8 cellular contexts compared by ENCODE assay signal in genomic region chr11:416757-417621, GRCh38. TPM values are rescaled to one million over a fixed set of nuclear protein-coding genes. Genes with fewer than 3 reads are reported as not detected.
DNase-seq lines count a peak whose midpoint lies in the region; ATAC-seq and TF ChIP-seq lines count a peak whose summit lies in the region.

No MANE protein-coding gene starts in this region.

- TF ChIP-seq CTCF in VCaP (conservative IDR thresholded peaks at IDR 0.05) = no peak

- H3K36me3 Mint-ChIP-seq in natural killer cell treated with Interleukin-12 subunit alpha and Interleukin-12 subunit beta and Interleukin-15 and Interleukin-18, amount 100 ng/mL, for 72 hours = no peaks in the 10 kb centered on the region

- H3K4me1 Mint-ChIP-seq in natural killer cell treated with Interleukin-12 subunit alpha and Interleukin-12 subunit beta and Interleukin-15 and Interleukin-18, amount 100 ng/mL, for 72 hours (ENCODE audit: low read depth in 2 of 2) = peaks cover 25 to 28% of the 10 kb centered on the region in 2 donors

- no peaks in the 10 kb centered on the region for H3K9me3 Mint-ChIP-seq in natural killer cell treated with Interleukin-12 subunit alpha and Interleukin-12 subunit beta and Interleukin-15 and Interleukin-18, amount 100 ng/mL, for 72 hours

- peak overlapping the region; percentile 74 to 75 for H3K27ac Mint-ChIP-seq in natural killer cell treated with Interleukin-12 subunit alpha and Interleukin-12 subunit beta and Interleukin-15 and Interleukin-18, amount 100 ng/mL, for 72 hours

- DNase-seq in AML-193 (lab: John Stamatoyannopoulos, UW) = peak; percentile 45 to 52
- DNase-seq in HK-2 (ENCODE audit: unreplicated experiment) = peak; percentile 44
- peak; percentile 45 for DNase-seq in epidermal melanocyte (ENCODE audit: insufficient read length, low spot score)
- DNase-seq in natural killer cell treated with Interleukin-12 subunit alpha and Interleukin-12 subunit beta and Interleukin-15 and Interleukin-18, amount 100 ng/mL, for 72 hours (ENCODE audit: low spot score) = peak; percentile 79
- DNase-seq in NCI-H1930 (lab: John Stamatoyannopoulos, UW) = no peak

- no peaks in the 10 kb centered on the region for H3K27me3 Mint-ChIP-seq in natural killer cell treated with Interleukin-12 subunit alpha and Interleukin-12 subunit beta and Interleukin-15 and Interleukin-18, amount 100 ng/mL, for 72 hours

- peak; percentile 68 to 77 for ATAC-seq in natural killer cell treated with Interleukin-12 subunit alpha and Interleukin-12 subunit beta and Interleukin-15 and Interleukin-18, amount 100 ng/mL, for 72 hours
- no peak for ATAC-seq in GM21367 (IDR thresholded peaks at IDR 0.05; ENCODE audit: unreplicated experiment)
- ATAC-seq in GM19463 (IDR thresholded peaks at IDR 0.05; ENCODE audit: unreplicated experiment) = no peak

- peak overlapping the region; percentile 92 for H3K27ac ChIP-seq in VCaP

- H3K4me3 Mint-ChIP-seq in natural killer cell treated with Interleukin-12 subunit alpha and Interleukin-12 subunit beta and Interleukin-15 and Interleukin-18, amount 100 ng/mL, for 72 hours = peak overlapping the region; percentile 89

RNA-seq across cellular contexts. Expression of gene SIGIRR, which starts 2.2 kb away (rescaled TPM):
- 10 to 100 TPM; 39.0 to 44.9 TPM for total RNA-seq in natural killer cell treated with Interleukin-12 subunit alpha and Interleukin-12 subunit beta and Interleukin-15 and Interleukin-18, amount 100 ng/mL, for 72 hours

RNA-seq across cellular contexts. Expression of gene PKP3, which starts 23.0 kb away (rescaled TPM):
- total RNA-seq in natural killer cell treated with Interleukin-12 subunit alpha and Interleukin-12 subunit beta and Interleukin-15 and Interleukin-18, amount 100 ng/mL, for 72 hours = not detected

RNA-seq across cellular contexts. Expression of gene ANO9, which starts 24.8 kb away (rescaled TPM):
- 1 to 10 TPM; 2.4 to 6.7 TPM for total RNA-seq in natural killer cell treated with Interleukin-12 subunit alpha and Interleukin-12 subunit beta and Interleukin-15 and Interleukin-18, amount 100 ng/mL, for 72 hours

RNA-seq across cellular contexts. Expression of gene PTDSS2, which starts 33.1 kb away (rescaled TPM):
- 10 to 100 TPM; 20.6 to 56.9 TPM for total RNA-seq in natural killer cell treated with Interleukin-12 subunit alpha and Interleukin-12 subunit beta and Interleukin-15 and Interleukin-18, amount 100 ng/mL, for 72 hours

RNA-seq across cellular contexts. Expression of gene B4GALNT4, which starts 47.7 kb away (rescaled TPM):
- under 1 TPM in 1 of 2 donors, not detected in 1; 0.50 TPM for total RNA-seq in natural killer cell treated with Interleukin-12 subunit alpha and Interleukin-12 subunit beta and Interleukin-15 and Interleukin-18, amount 100 ng/mL, for 72 hours

Comparison
In these comparisons a context has a peak if more than half of its experiments do, and no peak if none do; other contexts are left out.
1. DNase-seq: peak in AML-193 (2 of 2), HK-2 (single experiment), epidermal melanocyte (single experiment) and natural killer cell treated with Interleukin-12 subunit alpha and Interleukin-12 subunit beta and Interleukin-15 and Interleukin-18, amount 100 ng/mL, for 72 hours (single experiment); none in NCI-H1930 (0 of 2).
2. ATAC-seq: peak in natural killer cell treated with Interleukin-12 subunit alpha and Interleukin-12 subunit beta and Interleukin-15 and Interleukin-18, amount 100 ng/mL, for 72 hours (2 of 2); none in GM21367 (single experiment) and GM19463 (single experiment).